Comparison of ENCODE assay signal across 8 cellular contexts in genomic region chr10:117168135-117168674, GRCh38. TPM values are rescaled to one million over a fixed set of nuclear protein-coding genes. Genes with fewer than 3 reads are reported as not detected.
DNase-seq lines count a peak whose midpoint lies in the region; ATAC-seq, FAIRE-seq and TF ChIP-seq lines count a peak whose summit lies in the region.

No MANE protein-coding gene starts in this region.

- no peak overlapping the region for H3K9ac ChIP-seq in HUES6 (ENCODE audit: low read length)

- H3K9me3 ChIP-seq in HUES6 (ENCODE audit: control insufficient read depth, insufficient read depth, low read depth, low read length) (no peaks in the 10 kb centered on the region), small intestine (ENCODE audit: control insufficient read depth, low read depth) (no peaks in the 10 kb centered on the region)

- no peak overlapping the region for H3K27ac ChIP-seq in HUES6 (ENCODE audit: low read depth, low read length)
- H3K27ac ChIP-seq in small intestine (ENCODE audit: low read depth in 1 of 2, low read length in 1 of 2): no peak overlapping the region

- H3K27me3 ChIP-seq in HUES6 (ENCODE audit: control insufficient read depth, insufficient read depth, low read length) (peaks cover 100% of the 10 kb centered on the region), small intestine (ENCODE audit: control insufficient read depth in 2 of 2, insufficient read depth in 2 of 2, low read length in 2 of 2) (peaks cover 15 to 50% of the 10 kb centered on the region in 2 donors)

- 1 to 3% (median 2%) methylated on average over 37 to 49 of the region's 49 CpGs for WGBS in small intestine, 3 donors

- TF ChIP-seq CTCF in astrocyte of the spinal cord (IDR thresholded peaks at IDR 0.05; ENCODE audit: low read depth, low read length): peak; percentile 71

- in situ Hi-C loops in astrocyte of the spinal cord (cut with HindIII; ENCODE audit: low sequenced_read_pairs): no loop called here

- DNase-seq in EL: peak; percentile 51
- DNase-seq in T-helper 9 cell: peak; percentile 61
- no peak for DNase-seq in astrocyte of the spinal cord (ENCODE audit: low read depth, low spot score)
- DNase-seq in small intestine: peak; percentile 32
- DNase-seq in NK-92 treated with Interleukin-12 subunit alpha and Interleukin-12 subunit beta, amount 100 ng/mL, for 24 hours (lab: John Stamatoyannopoulos, UW): no peak

- H3K36me3 ChIP-seq in HUES6 (ENCODE audit: control insufficient read depth, insufficient read depth, low read length): no peaks in the 10 kb centered on the region
- H3K36me3 ChIP-seq in small intestine (ENCODE audit: control insufficient read depth in 2 of 2, insufficient read depth in 2 of 2, low read length in 2 of 2): no peaks in the 10 kb centered on the region

- ATAC-seq in GM21528 (IDR thresholded peaks at IDR 0.05; ENCODE audit: low FRiP score, unreplicated experiment): peak; percentile 87

- FAIRE-seq in small intestine (lab: Jason Lieb, UNC): no peak

- peak overlapping the region; percentile 56 for H3K4me3 ChIP-seq in HUES6 (ENCODE audit: low read depth, low read length)
- no peak overlapping the region for H3K4me3 ChIP-seq in astrocyte of the spinal cord (ENCODE audit: low read depth, low read length)
- H3K4me3 ChIP-seq in iPS-11a (ENCODE audit: low read depth, low read length): peak overlapping the region; percentile 13
- no peak overlapping the region for H3K4me3 ChIP-seq in small intestine (ENCODE audit: low read depth in 1 of 2, low read length in 2 of 2)

- H3K4me1 ChIP-seq in HUES6 (ENCODE audit: control insufficient read depth, insufficient read depth, low read length): peaks cover 24% of the 10 kb centered on the region; the same call in 1 of the 2 replicates
- H3K4me1 ChIP-seq in small intestine (ENCODE audit: control insufficient read depth in 2 of 2, insufficient read depth in 1 of 2, low read depth in 1 of 2, low read length in 1 of 2): no peaks in the 10 kb centered on the region

RNA-seq across cellular contexts. Expression of gene KCNK18, which starts 29.1 kb away (rescaled TPM):
- polyA plus RNA-seq in small intestine: not detected

RNA-seq across cellular contexts. Expression of gene VAX1, which starts 30.1 kb away (rescaled TPM):
- polyA plus RNA-seq in small intestine: not detected

Comparison
In these comparisons a context has a peak if more than half of its experiments do, and no peak if none do; other contexts are left out.
1. DNase-seq: peak in EL (single experiment), T-helper 9 cell (single experiment) and small intestine (single experiment); none in astrocyte of the spinal cord (single experiment) and NK-92 treated with Interleukin-12 subunit alpha and Interleukin-12 subunit beta, amount 100 ng/mL, for 24 hours (single experiment).
2. H3K4me3 ChIP-seq: peak in HUES6 (single experiment) and iPS-11a (single experiment); none in astrocyte of the spinal cord (single experiment) and small intestine (0 of 2).